Comparison of ENCODE assay signal across 8 cellular contexts in the genomic region with DNA sequence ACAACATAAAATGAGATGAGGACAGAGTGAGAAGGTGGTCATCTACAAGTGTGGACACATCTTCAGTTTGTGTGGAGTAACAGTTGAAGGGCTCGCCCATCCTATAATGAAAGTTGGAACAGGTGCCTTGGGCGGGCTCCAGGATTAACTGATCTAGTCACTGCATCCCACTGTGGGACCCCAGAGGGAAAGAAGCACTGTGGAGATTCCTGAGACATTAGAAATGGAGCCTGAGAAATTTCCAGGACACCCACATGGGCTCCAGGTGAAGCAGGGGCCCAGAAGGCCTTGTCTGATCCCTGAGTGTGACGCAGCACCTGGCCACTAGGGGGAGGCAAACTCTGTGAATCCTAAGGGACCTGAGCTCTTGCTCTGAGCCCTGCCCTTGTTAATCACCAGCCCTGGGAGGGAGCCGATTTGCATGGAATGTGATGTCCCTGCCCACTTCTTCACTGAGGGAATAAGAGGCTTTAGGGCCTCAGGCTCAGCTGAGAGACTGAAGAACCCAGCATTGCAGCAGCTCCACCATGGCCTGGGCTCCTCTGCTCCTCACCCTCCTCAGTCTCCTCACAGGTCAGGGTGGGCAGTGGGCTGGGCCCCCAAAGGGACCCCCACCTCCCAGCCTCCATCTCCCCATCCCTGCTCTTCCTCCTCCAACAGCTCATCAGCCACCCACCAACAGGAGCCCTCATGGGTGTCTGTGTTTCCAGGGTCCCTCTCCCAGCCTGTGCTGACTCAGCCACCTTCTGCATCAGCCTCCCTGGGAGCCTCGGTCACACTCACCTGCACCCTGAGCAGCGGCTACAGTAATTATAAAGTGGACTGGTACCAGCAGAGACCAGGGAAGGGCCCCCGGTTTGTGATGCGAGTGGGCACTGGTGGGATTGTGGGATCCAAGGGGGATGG.
DNase-seq lines count a peak whose midpoint lies in the region; ATAC-seq, FAIRE-seq and TF ChIP-seq lines count a peak whose summit lies in the region.

No MANE protein-coding gene starts in this region.

- H3K27ac ChIP-seq in A549, result no peak overlapping the region
- no peak overlapping the region for H3K27ac ChIP-seq in esophagus squamous epithelium
- H3K27ac ChIP-seq in pancreas, result peak overlapping the region in 1 of 4 donors; percentile 12

- H3K36me3 ChIP-seq in esophagus squamous epithelium (no peaks in the 10 kb centered on the region), pancreas (no peaks in the 10 kb centered on the region)

- FAIRE-seq in A549 (lab: Jason Lieb, UNC) (no peak), pancreas (lab: Jason Lieb, UNC) (no peak)

- no peak overlapping the region for H3K4me2 ChIP-seq in A549

- ATAC-seq in A549 (peak; percentile 77 to 88; a peak in 5 of 6 replicates), pancreas (peak; percentile 92 to 98 (median 96)), HG03097 (IDR thresholded peaks at IDR 0.05; ENCODE audit: low FRiP score, unreplicated experiment) (no peak)

- no peak for TF ChIP-seq EP300 in A549 (IDR thresholded peaks at IDR 0.05)

- CTCF ChIA-PET in A549 (lab: Yijun Ruan, JAX), result interaction anchor here (0.6 to 2.4 kb wide), 14 partner anchors 12 to 248 kb away, joined by 3 to 10 read pairs (median 3); no protein-coding TSS in a partner anchor

- TF ChIP-seq POLR2A in A549 (IDR thresholded peaks at IDR 0.05; ENCODE audit: low read length), result no peak
- TF ChIP-seq POLR2A in GM19099 (IDR thresholded peaks at IDR 0.05; ENCODE audit: extremely low read depth, insufficient read length, low read depth), result peak; percentile 28
- no peak for TF ChIP-seq POLR2A in esophagus squamous epithelium (IDR thresholded peaks at IDR 0.05)

- H3K4me1 ChIP-seq in A549 (no peaks in the 10 kb centered on the region), esophagus squamous epithelium (no peaks in the 10 kb centered on the region), pancreas (peaks cover 0 to 13% (median 0%) of the 10 kb centered on the region in 3 donors)

- TF ChIP-seq CTCF in A549 (IDR thresholded peaks at IDR 0.05), result peak; percentile 54
- peak; percentile 67 to 80 (median 72) for TF ChIP-seq CTCF in esophagus squamous epithelium (IDR thresholded peaks at IDR 0.05)
- peak; percentile 91 to 97 (median 96) for TF ChIP-seq CTCF in pancreas (IDR thresholded peaks at IDR 0.05)

- H3K27me3 ChIP-seq in esophagus squamous epithelium (peaks cover 0 to 36% (median 0%) of the 10 kb centered on the region in 4 donors), pancreas (no peaks in the 10 kb centered on the region)

- TF ChIP-seq RAD21 in A549 (conservative IDR thresholded peaks at IDR 0.05 in 1 of 2, IDR thresholded peaks at IDR 0.05 in 1 of 2), result peak; percentile 18 to 39; a peak in 2 of 5 replicates

- intact Hi-C loops in esophagus squamous epithelium (cut with DNase I) (no loop called here), pancreas (cut with DNase I) (no loop called here)

- DNase-seq in A549 (ENCODE audit: low read depth in 1 of 2, low spot score in 1 of 2), result peak; percentile 43 to 49
- peak; percentile 81 to 94 for DNase-seq in NCI-H526 (lab: John Stamatoyannopoulos, UW)
- peak; percentile 88 for DNase-seq in activated CD8-positive, alpha-beta memory T cell treated with anti-CD3 and anti-CD28 coated beads, Interleukin-2, amount 50 U/mL, for 48 hours
- no peak for DNase-seq in esophagus squamous epithelium (lab: John Stamatoyannopoulos, UW)
- DNase-seq in pancreas, result peak; percentile 70 to 94 (median 87)
- DNase-seq in epidermal melanocyte (ENCODE audit: insufficient read length, low spot score), result no peak

- 58% methylated on average over 3 of the region's 8 CpGs for WGBS in A549 (ENCODE audit: missing lambda C conversion rate)
- 45 to 74% methylated on average over 4 to 7 of the region's 8 CpGs for WGBS in esophagus squamous epithelium, 2 donors
- WGBS in pancreas, 2 donors, result 67 to 68% methylated on average over 8 of the region's 8 CpGs

- H3K9me3 ChIP-seq in A549, result no peaks in the 10 kb centered on the region
- H3K9me3 ChIP-seq in esophagus squamous epithelium, result no peaks in the 10 kb centered on the region
- no peaks in the 10 kb centered on the region for H3K9me3 ChIP-seq in pancreas

- POLR2A ChIA-PET in A549 (lab: Yijun Ruan, JAX), result no interaction called here

- H3K4me3 ChIP-seq in A549 (no peak overlapping the region), esophagus squamous epithelium (no peak overlapping the region), pancreas (no peak overlapping the region)

TF ChIP-seq in A549, 52 proteins besides CTCF, POLR2A, EP300 and RAD21 (continues in another document):
- TF ChIP-seq MYC (IDR thresholded peaks at IDR 0.05; ENCODE audit: borderline replicate concordance, low read length), result no peak
- TF ChIP-seq HOXB5 (CRISPR knock-in tag; IDR thresholded peaks at IDR 0.05), result no peak
- no peak for TF ChIP-seq TFCP2L1 (CRISPR knock-in tag; IDR thresholded peaks at IDR 0.05)
- no peak for TF ChIP-seq ESRRA (IDR thresholded peaks at IDR 0.05; ENCODE audit: borderline replicate concordance, low read length)
- TF ChIP-seq, protein P1, sequence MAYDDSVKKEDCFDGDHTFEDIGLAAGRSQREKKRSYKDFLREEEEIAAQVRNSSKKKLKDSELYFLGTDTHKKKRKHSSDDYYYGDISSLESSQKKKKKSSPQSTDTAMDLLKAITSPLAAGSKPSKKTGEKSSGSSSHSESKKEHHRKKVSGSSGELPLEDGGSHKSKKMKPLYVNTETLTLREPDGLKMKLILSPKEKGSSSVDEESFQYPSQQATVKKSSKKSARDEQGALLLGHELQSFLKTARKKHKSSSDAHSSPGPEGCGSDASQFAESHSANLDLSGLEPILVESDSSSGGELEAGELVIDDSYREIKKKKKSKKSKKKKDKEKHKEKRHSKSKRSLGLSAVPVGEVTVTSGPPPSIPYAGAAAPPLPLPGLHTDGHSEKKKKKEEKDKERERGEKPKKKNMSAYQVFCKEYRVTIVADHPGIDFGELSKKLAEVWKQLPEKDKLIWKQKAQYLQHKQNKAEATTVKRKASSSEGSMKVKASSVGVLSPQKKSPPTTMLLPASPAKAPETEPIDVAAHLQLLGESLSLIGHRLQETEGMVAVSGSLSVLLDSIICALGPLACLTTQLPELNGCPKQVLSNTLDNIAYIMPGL (CRISPR knock-in tag; IDR thresholded peaks at IDR 0.05; ENCODE audit: borderline replicate concordance), result no peak
- no peak for TF ChIP-seq HDAC2 (IDR thresholded peaks at IDR 0.05)
- TF ChIP-seq JUN (IDR thresholded peaks at IDR 0.05), result no peak
- TF ChIP-seq RNF2 (IDR thresholded peaks at IDR 0.05; ENCODE audit: borderline replicate concordance, low read depth), result no peak
- TF ChIP-seq KDM1A (IDR thresholded peaks at IDR 0.05; ENCODE audit: low read depth), result no peak
- no peak for TF ChIP-seq ZSCAN20 (CRISPR knock-in tag; IDR thresholded peaks at IDR 0.05)
- no peak for TF ChIP-seq NFE2L2 (conservative IDR thresholded peaks at IDR 0.05; ENCODE audit: low read length)
- TF ChIP-seq EHF (CRISPR knock-in tag; IDR thresholded peaks at IDR 0.05), result no peak
- no peak for TF ChIP-seq MAZ (IDR thresholded peaks at IDR 0.05; ENCODE audit: borderline replicate concordance, low read depth, low read length)
- TF ChIP-seq, protein P2, sequence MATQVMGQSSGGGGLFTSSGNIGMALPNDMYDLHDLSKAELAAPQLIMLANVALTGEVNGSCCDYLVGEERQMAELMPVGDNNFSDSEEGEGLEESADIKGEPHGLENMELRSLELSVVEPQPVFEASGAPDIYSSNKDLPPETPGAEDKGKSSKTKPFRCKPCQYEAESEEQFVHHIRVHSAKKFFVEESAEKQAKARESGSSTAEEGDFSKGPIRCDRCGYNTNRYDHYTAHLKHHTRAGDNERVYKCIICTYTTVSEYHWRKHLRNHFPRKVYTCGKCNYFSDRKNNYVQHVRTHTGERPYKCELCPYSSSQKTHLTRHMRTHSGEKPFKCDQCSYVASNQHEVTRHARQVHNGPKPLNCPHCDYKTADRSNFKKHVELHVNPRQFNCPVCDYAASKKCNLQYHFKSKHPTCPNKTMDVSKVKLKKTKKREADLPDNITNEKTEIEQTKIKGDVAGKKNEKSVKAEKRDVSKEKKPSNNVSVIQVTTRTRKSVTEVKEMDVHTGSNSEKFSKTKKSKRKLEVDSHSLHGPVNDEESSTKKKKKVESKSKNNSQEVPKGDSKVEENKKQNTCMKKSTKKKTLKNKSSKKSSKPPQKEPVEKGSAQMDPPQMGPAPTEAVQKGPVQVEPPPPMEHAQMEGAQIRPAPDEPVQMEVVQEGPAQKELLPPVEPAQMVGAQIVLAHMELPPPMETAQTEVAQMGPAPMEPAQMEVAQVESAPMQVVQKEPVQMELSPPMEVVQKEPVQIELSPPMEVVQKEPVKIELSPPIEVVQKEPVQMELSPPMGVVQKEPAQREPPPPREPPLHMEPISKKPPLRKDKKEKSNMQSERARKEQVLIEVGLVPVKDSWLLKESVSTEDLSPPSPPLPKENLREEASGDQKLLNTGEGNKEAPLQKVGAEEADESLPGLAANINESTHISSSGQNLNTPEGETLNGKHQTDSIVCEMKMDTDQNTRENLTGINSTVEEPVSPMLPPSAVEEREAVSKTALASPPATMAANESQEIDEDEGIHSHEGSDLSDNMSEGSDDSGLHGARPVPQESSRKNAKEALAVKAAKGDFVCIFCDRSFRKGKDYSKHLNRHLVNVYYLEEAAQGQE (IDR thresholded peaks at IDR 0.05), result no peak
- TF ChIP-seq NR3C1 (IDR thresholded peaks at IDR 0.05), result no peak
- TF ChIP-seq, protein P3, sequence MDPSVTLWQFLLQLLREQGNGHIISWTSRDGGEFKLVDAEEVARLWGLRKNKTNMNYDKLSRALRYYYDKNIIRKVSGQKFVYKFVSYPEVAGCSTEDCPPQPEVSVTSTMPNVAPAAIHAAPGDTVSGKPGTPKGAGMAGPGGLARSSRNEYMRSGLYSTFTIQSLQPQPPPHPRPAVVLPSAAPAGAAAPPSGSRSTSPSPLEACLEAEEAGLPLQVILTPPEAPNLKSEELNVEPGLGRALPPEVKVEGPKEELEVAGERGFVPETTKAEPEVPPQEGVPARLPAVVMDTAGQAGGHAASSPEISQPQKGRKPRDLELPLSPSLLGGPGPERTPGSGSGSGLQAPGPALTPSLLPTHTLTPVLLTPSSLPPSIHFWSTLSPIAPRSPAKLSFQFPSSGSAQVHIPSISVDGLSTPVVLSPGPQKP (IDR thresholded peaks at IDR 0.05; ENCODE audit: low read depth, low read length), result no peak
- no peak for TF ChIP-seq MAFK (IDR thresholded peaks at IDR 0.05; ENCODE audit: partially characterized antibody)
- TF ChIP-seq FOSB (CRISPR knock-in tag; IDR thresholded peaks at IDR 0.05), result no peak
- TF ChIP-seq, protein P4, sequence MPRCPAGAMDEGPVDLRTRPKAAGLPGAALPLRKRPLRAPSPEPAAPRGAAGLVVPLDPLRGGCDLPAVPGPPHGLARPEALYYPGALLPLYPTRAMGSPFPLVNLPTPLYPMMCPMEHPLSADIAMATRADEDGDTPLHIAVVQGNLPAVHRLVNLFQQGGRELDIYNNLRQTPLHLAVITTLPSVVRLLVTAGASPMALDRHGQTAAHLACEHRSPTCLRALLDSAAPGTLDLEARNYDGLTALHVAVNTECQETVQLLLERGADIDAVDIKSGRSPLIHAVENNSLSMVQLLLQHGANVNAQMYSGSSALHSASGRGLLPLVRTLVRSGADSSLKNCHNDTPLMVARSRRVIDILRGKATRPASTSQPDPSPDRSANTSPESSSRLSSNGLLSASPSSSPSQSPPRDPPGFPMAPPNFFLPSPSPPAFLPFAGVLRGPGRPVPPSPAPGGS (IDR thresholded peaks at IDR 0.05), result no peak

Comparison
In these comparisons a context has a peak if more than half of its experiments do, and no peak if none do; other contexts are left out.
1. DNase-seq: peak in A549 (2 of 2), NCI-H526 (2 of 2), activated CD8-positive, alpha-beta memory T cell treated with anti-CD3 and anti-CD28 coated beads, Interleukin-2, amount 50 U/mL, for 48 hours (single experiment) and pancreas (6 of 6); none in esophagus squamous epithelium (single experiment) and epidermal melanocyte (single experiment).
2. Peak in every context shown above with its lines, with median percentiles within 50 percentile points of each other: CTCF ChIP-seq.